ENCODE assay signal across 19 cellular contexts in the genomic region with DNA sequence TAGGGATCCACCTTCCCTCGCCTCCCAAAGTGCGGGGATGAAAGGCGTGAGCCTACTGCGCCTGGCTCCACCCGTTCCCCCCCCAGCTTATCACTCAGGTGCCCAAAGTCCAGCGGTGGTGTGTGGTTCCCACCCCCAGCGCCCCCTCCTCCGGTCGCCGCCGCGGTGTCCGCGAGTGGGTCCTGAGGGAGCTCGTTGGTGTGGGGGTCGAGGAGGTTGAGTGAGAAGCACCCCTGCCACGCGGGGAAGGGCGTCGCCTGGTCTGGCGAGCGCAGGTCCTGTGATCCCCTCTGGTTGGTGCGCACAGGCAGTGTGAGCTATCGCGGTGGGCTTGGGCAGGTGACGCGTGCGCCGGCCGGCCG.
DNase-seq lines count a peak whose midpoint lies in the region; ATAC-seq and TF ChIP-seq lines count a peak whose summit lies in the region.
"Had no signal": no experiment of that assay in that cellular context is flagged by ENCODE, and none has a peak within 500 bp of the region (broad histone marks: within the 10 kb centered on the region; RNA-seq: fewer than 3 reads in every experiment).

No MANE protein-coding gene starts in this region.

- TF ChIP-seq CTCF in mucosa of descending colon (IDR thresholded peaks at IDR 0.05): no peak

- peak; percentile 42 for ATAC-seq in stimulated activated naive CD8-positive, alpha-beta T cell treated with anti-CD3 and anti-CD28 coated beads, Interleukin-15, amount 100 ng/mL, for 72 hours
- no peak for ATAC-seq in stimulated activated naive CD8-positive, alpha-beta T cell treated with anti-CD3 and anti-CD28 coated beads, Interleukin-15, Interleukin-2, amounts not matched to agents 100 U/mL and 50 U/mL, for 24 hours
- ATAC-seq in mucosa of descending colon (no peak), aorta (ENCODE audit: low FRiP score) (peak; percentile 65), HG02938 (IDR thresholded peaks at IDR 0.05; ENCODE audit: unreplicated experiment) (no peak)
- ATAC-seq: GM23338, K562, PC-3 had no signal

- H3K27ac Mint-ChIP-seq in stimulated activated naive CD8-positive, alpha-beta T cell treated with anti-CD3 and anti-CD28 coated beads, Interleukin-15, amount 100 ng/mL, for 72 hours: no peak overlapping the region
- H3K27ac Mint-ChIP-seq: CD14-positive monocyte, GM23338 had no signal

- DNase-seq in stimulated activated naive CD8-positive, alpha-beta T cell treated with anti-CD3 and anti-CD28 coated beads, Interleukin-15, amount 100 ng/mL, for 72 hours: no peak
- no peak for DNase-seq in stimulated activated naive CD8-positive, alpha-beta T cell treated with anti-CD3 and anti-CD28 coated beads, Interleukin-15, Interleukin-2, amounts not matched to agents 100 U/mL and 50 U/mL, for 24 hours
- DNase-seq in fibroblast of the conjunctiva (ENCODE audit: low read depth): peak; percentile 3
- peak in 2 of 3 donors; percentile 26 to 61 for DNase-seq in mucosa of descending colon
- DNase-seq in aorta: no peak
- no peak for DNase-seq in stimulated activated naive CD4-positive, alpha-beta T cell (lab: John Stamatoyannopoulos, UW)
- DNase-seq in NCI-H187 (lab: John Stamatoyannopoulos, UW): no peak
- DNase-seq: 8988T, Caco-2, DMS53, NCI-H1092 treated with DMSO at 0.1 percent for 48 hours, NCI-H1694 treated with DMSO at 0.1 percent for 48 hours, NCI-H446 treated with DMSO at 0.1 percent for 48 hours, NCI-H748 treated with DMSO at 0.1 percent for 48 hours, PC-3 had no signal

- 89 to 91% methylated on average over 31 of the region's 31 CpGs for WGBS in aorta, 2 donors

- no peak overlapping the region for H3K27ac ChIP-seq in aorta (ENCODE audit: low read depth in 1 of 2, low read length in 2 of 2)

- H3K4me1 ChIP-seq in mucosa of descending colon (ENCODE audit: low read depth): no peaks in the 10 kb centered on the region
- H3K4me1 ChIP-seq in aorta (ENCODE audit: control insufficient read depth in 1 of 2, insufficient read depth in 2 of 2, low read length in 2 of 2): no peaks in the 10 kb centered on the region
- H3K4me1 ChIP-seq: Caco-2 had no signal

- peaks cover 81% of the 10 kb centered on the region for H3K9me3 ChIP-seq in mucosa of descending colon
- H3K9me3 ChIP-seq in aorta (ENCODE audit: control insufficient read depth, low read length): no peaks in the 10 kb centered on the region

- H3K36me3 ChIP-seq in mucosa of descending colon (ENCODE audit: low read depth) (no peaks in the 10 kb centered on the region), aorta (ENCODE audit: control insufficient read depth in 1 of 2, insufficient read depth in 2 of 2, low read length in 1 of 2) (no peaks in the 10 kb centered on the region)

- H3K4me3 ChIP-seq in mucosa of descending colon (no peak overlapping the region), aorta (ENCODE audit: low read length in 2 of 2) (no peak overlapping the region)
- H3K4me3 ChIP-seq: GM23338, K562 had no signal

- H3K9me3 Mint-ChIP-seq in stimulated activated naive CD8-positive, alpha-beta T cell treated with anti-CD3 and anti-CD28 coated beads, Interleukin-15, amount 100 ng/mL, for 72 hours: peaks cover 30 to 36% of the 10 kb centered on the region in 2 donors

- no peaks in the 10 kb centered on the region for H3K27me3 Mint-ChIP-seq in stimulated activated naive CD8-positive, alpha-beta T cell treated with anti-CD3 and anti-CD28 coated beads, Interleukin-15, amount 100 ng/mL, for 72 hours

- intact Hi-C loops in mucosa of descending colon (cut with DNase I, micrococcal nuclease): no loop called here
- intact Hi-C loops in aorta (cut with DNase I): no loop called here

- no peaks in the 10 kb centered on the region for H3K27me3 ChIP-seq in aorta (ENCODE audit: control insufficient read depth in 1 of 2, insufficient read depth in 2 of 2, low read length in 1 of 2)

- H3K4me3 Mint-ChIP-seq in stimulated activated naive CD8-positive, alpha-beta T cell treated with anti-CD3 and anti-CD28 coated beads, Interleukin-15, amount 100 ng/mL, for 72 hours: no peak overlapping the region
- H3K4me3 Mint-ChIP-seq: CD14-positive monocyte, GM23338 had no signal

- no peaks in the 10 kb centered on the region for H3K4me1 Mint-ChIP-seq in stimulated activated naive CD8-positive, alpha-beta T cell treated with anti-CD3 and anti-CD28 coated beads, Interleukin-15, amount 100 ng/mL, for 72 hours
- H3K4me1 Mint-ChIP-seq: CD14-positive monocyte, GM23338 had no signal

Comparison
In these comparisons a context has a peak if more than half of its experiments do, and no peak if none do; other contexts are left out.
1. ATAC-seq: peak in stimulated activated naive CD8-positive, alpha-beta T cell treated with anti-CD3 and anti-CD28 coated beads, Interleukin-15, amount 100 ng/mL, for 72 hours (single experiment) and aorta (single experiment); none in stimulated activated naive CD8-positive, alpha-beta T cell treated with anti-CD3 and anti-CD28 coated beads, Interleukin-15, Interleukin-2, amounts not matched to agents 100 U/mL and 50 U/mL, for 24 hours (single experiment), mucosa of descending colon (single experiment) and HG02938 (single experiment).
2. DNase-seq: peak in fibroblast of the conjunctiva (single experiment) and mucosa of descending colon (2 of 3); none in stimulated activated naive CD8-positive, alpha-beta T cell treated with anti-CD3 and anti-CD28 coated beads, Interleukin-15, amount 100 ng/mL, for 72 hours (0 of 2), stimulated activated naive CD8-positive, alpha-beta T cell treated with anti-CD3 and anti-CD28 coated beads, Interleukin-15, Interleukin-2, amounts not matched to agents 100 U/mL and 50 U/mL, for 24 hours (single experiment), aorta (0 of 2), stimulated activated naive CD4-positive, alpha-beta T cell (0 of 6) and NCI-H187 (0 of 2).